ENCODE assay signal across 11 cellular contexts in the genomic region with DNA sequence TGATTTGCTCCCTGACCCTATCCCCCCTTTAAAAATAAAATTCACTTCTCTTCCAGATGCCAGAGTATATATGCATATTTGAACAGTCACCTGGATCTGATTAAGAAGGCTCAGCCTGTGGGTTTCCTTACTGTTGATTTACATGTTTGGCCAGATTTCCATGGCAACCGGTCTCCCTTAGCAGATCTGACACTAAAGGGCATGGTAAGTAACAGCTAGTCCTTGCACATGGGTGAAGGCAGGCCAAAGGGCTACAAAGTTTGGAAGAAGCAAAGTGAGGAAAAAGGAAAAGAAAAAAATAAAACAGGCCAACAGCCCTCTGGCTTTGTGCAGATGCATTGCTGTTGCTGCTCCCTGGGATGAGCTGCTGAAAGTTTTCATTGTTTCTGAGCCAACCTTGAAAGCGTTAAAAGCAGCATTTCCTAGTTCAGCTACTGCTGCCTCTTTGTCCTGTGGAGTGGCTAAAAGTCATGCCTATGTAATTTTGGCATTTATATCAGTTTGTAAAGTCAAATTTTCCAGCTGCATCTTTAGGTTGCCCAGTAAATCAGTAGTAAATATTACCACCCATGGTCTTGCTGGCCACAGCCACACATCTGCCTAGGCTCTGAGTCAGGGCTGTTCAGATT.
DNase-seq lines count a peak whose midpoint lies in the region; ATAC-seq, FAIRE-seq and TF ChIP-seq lines count a peak whose summit lies in the region.
"Had no signal": no experiment of that assay in that cellular context is flagged by ENCODE, and none has a peak within 500 bp of the region (broad histone marks: within the 10 kb centered on the region; RNA-seq: fewer than 3 reads in every experiment).

No MANE protein-coding gene starts in this region.

- no peak for FAIRE-seq in pancreas (lab: Jason Lieb, UNC)

- peaks cover 5% of the 10 kb centered on the region; the same call in 1 of the 2 replicates for H3F3A ChIP-seq in GM23248 (ENCODE audit: insufficient read depth)

- H3K36me3 Mint-ChIP-seq in WTC11 = 0 out of 2 replicates have a peak, but pooled peaks cover 2% of the 10 kb centered on the region
- H3K36me3 Mint-ChIP-seq: activated naive CD4-positive, alpha-beta T cell treated with anti-CD3 and anti-CD28 coated beads, Interleukin-2, amount 50 U/mL, for 72 hours had no signal

- H3K27ac ChIP-seq in GM23248 (peak overlapping the region; percentile 29), pancreas (no peak overlapping the region)

- in situ Hi-C loops in GM23248 (cut with MboI) = no loop called here

- no peaks in the 10 kb centered on the region for H3K36me3 ChIP-seq in GM23248 (ENCODE audit: low read depth)
- no peaks in the 10 kb centered on the region for H3K36me3 ChIP-seq in pancreas

- H3K27me3 ChIP-seq in GM23248 (replicated peaks; ENCODE audit: insufficient read depth) = no peaks in the 10 kb centered on the region
- H3K27me3 ChIP-seq in pancreas = no peaks in the 10 kb centered on the region

- H3K4me3 Mint-ChIP-seq in WTC11 = no peak overlapping the region

- WGBS in GM23248 (ENCODE audit: low coverage in 1 of 2, low lambda C conversion rate in 2 of 2, missing lambda C conversion rate in 2 of 2), 2 experiments = 8 to 13% methylated on average over 2 of the region's 2 CpGs
- 52 to 53% methylated on average over 2 of the region's 2 CpGs for WGBS in pancreas, 2 donors

- TF ChIP-seq CTCF in WTC11 (IDR thresholded peaks at IDR 0.05) (no peak), pancreas (IDR thresholded peaks at IDR 0.05) (no peak)

- H2AFZ ChIP-seq in GM23248 = no peak overlapping the region

- H3K4me1 Mint-ChIP-seq in WTC11 = peaks cover 13% of the 10 kb centered on the region

- H3K4me2 ChIP-seq in GM23248 (ENCODE audit: unreplicated experiment) = peak overlapping the region; percentile 13

- intact Hi-C loops in pancreas (cut with DNase I) = no loop called here
- intact Hi-C loops in posterior cingulate gyrus (cut with DNase I) = no loop called here

- DNase-seq in GM23248 (peak; percentile 81), WTC11 (ENCODE audit: low spot score) (no peak), globus pallidus (ENCODE audit: low spot score) (peak; percentile 3), pancreas (peak in 4 of 6 donors; percentile 24 to 57 (median 30)), posterior cingulate gyrus (no peak), GDM1 (lab: John Stamatoyannopoulos, UW) (no peak)
- DNase-seq in activated naive CD4-positive, alpha-beta T cell treated with anti-CD3 and anti-CD28 coated beads, Interleukin-2, amount 50 U/mL, for 16 hours = no peak
- DNase-seq: NCI-H510A; stimulated activated naive CD8-positive, alpha-beta T cell treated with anti-CD3 and anti-CD28 coated beads, Interleukin-15, Interleukin-2, amounts not matched to agents 100 U/mL and 50 U/mL, for 24 hours had no signal

- no peak overlapping the region for H3K4me3 ChIP-seq in GM23248
- no peak overlapping the region for H3K4me3 ChIP-seq in pancreas

- ATAC-seq in WTC11 = peak; percentile 58
- ATAC-seq in pancreas = peak; percentile 79 to 94 (median 88)
- no peak for ATAC-seq in HG02798 (IDR thresholded peaks at IDR 0.05; ENCODE audit: poor library complexity, unreplicated experiment)
- ATAC-seq: activated naive CD4-positive, alpha-beta T cell treated with anti-CD3 and anti-CD28 coated beads, Interleukin-2, amount 50 U/mL, for 72 hours; stimulated activated naive CD8-positive, alpha-beta T cell treated with anti-CD3 and anti-CD28 coated beads, Interleukin-15, Interleukin-2, amounts not matched to agents 100 U/mL and 50 U/mL, for 24 hours had no signal

- H3K4me1 ChIP-seq in GM23248 (ENCODE audit: insufficient read depth) (peaks cover 12% of the 10 kb centered on the region), pancreas (peaks cover 0 to 8% (median 0%) of the 10 kb centered on the region in 3 donors)

- CTCF ChIA-PET in WTC11 (lab: Charles Lee) = no interaction called here

- POLR2A ChIA-PET in WTC11 (lab: Charles Lee) = no interaction called here

- peak overlapping the region; percentile 22; the same call in 1 of the 2 replicates for H3K9ac ChIP-seq in GM23248

- H3K27ac Mint-ChIP-seq in WTC11 = no peak overlapping the region
- H3K27ac Mint-ChIP-seq: activated naive CD4-positive, alpha-beta T cell treated with anti-CD3 and anti-CD28 coated beads, Interleukin-2, amount 50 U/mL, for 72 hours had no signal

- no peaks in the 10 kb centered on the region for H3K9me3 ChIP-seq in GM23248 (ENCODE audit: low read depth)
- H3K9me3 ChIP-seq in pancreas = no peaks in the 10 kb centered on the region

- H4K20me1 ChIP-seq in GM23248 (ENCODE audit: insufficient read depth) = no peaks in the 10 kb centered on the region

- peaks cover 13% of the 10 kb centered on the region for H3K9me3 Mint-ChIP-seq in WTC11
- H3K9me3 Mint-ChIP-seq: activated naive CD4-positive, alpha-beta T cell treated with anti-CD3 and anti-CD28 coated beads, Interleukin-2, amount 50 U/mL, for 72 hours had no signal

- no peaks in the 10 kb centered on the region for H3K79me2 ChIP-seq in GM23248 (ENCODE audit: insufficient read depth)

- H3K27me3 Mint-ChIP-seq in WTC11 (ENCODE audit: low read depth) = no peaks in the 10 kb centered on the region

- H3K9me2 ChIP-seq in GM23248 (ENCODE audit: insufficient read depth) = no peaks in the 10 kb centered on the region

TF ChIP-seq in WTC11, 78 proteins besides CTCF, POLR2A, EP300 and RAD21:
- TF ChIP-seq ETV6 (CRISPR knock-in tag; IDR thresholded peaks at IDR 0.05) (no peak), GRHL2 (CRISPR knock-in tag; IDR thresholded peaks at IDR 0.05; ENCODE audit: insufficient replicate concordance, severe bottlenecking) (no peak), TEAD4 (CRISPR knock-in tag; IDR thresholded peaks at IDR 0.05) (no peak), SP1 (CRISPR knock-in tag; conservative IDR thresholded peaks at IDR 0.05) (no peak), TEAD1 (CRISPR knock-in tag; IDR thresholded peaks at IDR 0.05) (no peak), ATF1 (CRISPR knock-in tag; IDR thresholded peaks at IDR 0.05) (no peak), NFATC4 (CRISPR knock-in tag; IDR thresholded peaks at IDR 0.05) (no peak), SMAD4 (CRISPR knock-in tag; IDR thresholded peaks at IDR 0.05) (no peak), HMGA2 (CRISPR knock-in tag; IDR thresholded peaks at IDR 0.05) (no peak), ZNF423 (CRISPR knock-in tag; IDR thresholded peaks at IDR 0.05) (no peak), KAT7 (CRISPR knock-in tag; IDR thresholded peaks at IDR 0.05; ENCODE audit: borderline replicate concordance) (no peak)
- TF ChIP-seq, protein P1, sequence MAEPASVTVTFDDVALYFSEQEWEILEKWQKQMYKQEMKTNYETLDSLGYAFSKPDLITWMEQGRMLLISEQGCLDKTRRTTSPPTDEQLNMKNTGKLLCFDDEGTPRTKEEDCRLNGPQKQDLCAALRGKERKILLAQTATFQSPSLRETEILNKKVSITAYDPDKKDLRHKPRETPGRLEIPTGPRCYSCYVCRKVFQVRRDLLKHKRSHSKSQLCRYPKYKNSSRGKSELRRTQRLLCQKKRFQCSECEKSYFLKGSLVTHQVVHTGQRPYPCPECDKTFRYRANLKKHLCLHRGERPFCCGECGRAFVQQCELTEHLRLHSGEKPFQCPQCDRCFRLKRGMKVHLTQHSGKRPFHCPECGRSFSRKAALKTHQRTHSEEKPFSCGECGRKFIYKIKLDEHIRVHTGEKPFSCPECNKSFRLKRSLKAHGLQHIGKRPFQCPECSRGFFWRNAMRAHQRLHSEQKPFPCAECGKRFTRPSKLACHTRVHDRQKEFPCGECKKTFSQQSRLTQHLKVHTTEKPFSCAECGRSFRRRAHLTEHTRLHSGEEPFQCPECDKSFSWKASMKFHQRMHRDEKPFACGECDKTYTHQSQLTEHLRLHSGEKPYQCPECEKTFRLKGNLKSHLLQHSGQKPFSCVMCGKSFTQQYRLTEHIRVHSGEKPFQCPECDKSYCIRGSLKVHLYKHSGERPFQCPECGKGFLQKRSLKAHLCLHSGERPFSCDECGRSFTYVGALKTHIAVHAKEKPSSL (CRISPR knock-in tag; conservative IDR thresholded peaks at IDR 0.05) = no peak
- TF ChIP-seq, protein P2, sequence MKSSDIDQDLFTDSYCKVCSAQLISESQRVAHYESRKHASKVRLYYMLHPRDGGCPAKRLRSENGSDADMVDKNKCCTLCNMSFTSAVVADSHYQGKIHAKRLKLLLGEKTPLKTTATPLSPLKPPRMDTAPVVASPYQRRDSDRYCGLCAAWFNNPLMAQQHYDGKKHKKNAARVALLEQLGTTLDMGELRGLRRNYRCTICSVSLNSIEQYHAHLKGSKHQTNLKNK (CRISPR knock-in tag; IDR thresholded peaks at IDR 0.05) = no peak
- TF ChIP-seq, protein P3, sequence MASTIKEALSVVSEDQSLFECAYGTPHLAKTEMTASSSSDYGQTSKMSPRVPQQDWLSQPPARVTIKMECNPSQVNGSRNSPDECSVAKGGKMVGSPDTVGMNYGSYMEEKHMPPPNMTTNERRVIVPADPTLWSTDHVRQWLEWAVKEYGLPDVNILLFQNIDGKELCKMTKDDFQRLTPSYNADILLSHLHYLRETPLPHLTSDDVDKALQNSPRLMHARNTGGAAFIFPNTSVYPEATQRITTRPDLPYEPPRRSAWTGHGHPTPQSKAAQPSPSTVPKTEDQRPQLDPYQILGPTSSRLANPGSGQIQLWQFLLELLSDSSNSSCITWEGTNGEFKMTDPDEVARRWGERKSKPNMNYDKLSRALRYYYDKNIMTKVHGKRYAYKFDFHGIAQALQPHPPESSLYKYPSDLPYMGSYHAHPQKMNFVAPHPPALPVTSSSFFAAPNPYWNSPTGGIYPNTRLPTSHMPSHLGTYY (CRISPR knock-in tag; IDR thresholded peaks at IDR 0.05) = no peak
TF ChIP-seq in WTC11: peak in this region for 0.

Comparison
In these comparisons a context has a peak if more than half of its experiments do, and no peak if none do; other contexts are left out.
1. DNase-seq: peak in GM23248 (single experiment), globus pallidus (single experiment) and pancreas (4 of 6); none in WTC11 (single experiment), posterior cingulate gyrus (0 of 10), activated naive CD4-positive, alpha-beta T cell treated with anti-CD3 and anti-CD28 coated beads, Interleukin-2, amount 50 U/mL, for 16 hours (single experiment) and GDM1 (single experiment).